ENCODE assay signal across 18 cellular contexts in the genomic region with DNA sequence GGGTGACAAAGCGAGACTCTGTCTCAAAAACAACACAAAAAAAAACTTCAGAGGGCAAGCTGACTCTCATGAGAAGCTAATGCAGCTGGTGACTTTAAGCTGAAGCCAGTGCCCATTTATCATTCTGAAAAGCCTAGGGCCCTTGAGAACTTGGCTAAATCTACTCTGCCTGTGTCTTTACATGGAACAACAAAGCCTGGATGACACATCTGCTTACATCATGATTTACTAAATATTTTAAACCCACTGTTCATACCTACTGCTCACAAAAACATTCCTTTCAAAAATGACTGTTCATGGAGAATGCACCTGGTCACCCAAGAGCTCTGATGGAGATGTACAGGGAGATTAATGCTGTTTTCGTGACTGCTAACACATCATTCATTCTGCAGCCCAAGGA. TPM values are rescaled to one million over a fixed set of nuclear protein-coding genes. Genes with fewer than 3 reads are reported as not detected.
DNase-seq lines count a peak whose midpoint lies in the region; ATAC-seq and TF ChIP-seq lines count a peak whose summit lies in the region.
"Had no signal": no experiment of that assay in that cellular context is flagged by ENCODE, and none has a peak within 500 bp of the region (broad histone marks: within the 10 kb centered on the region; RNA-seq: fewer than 3 reads in every experiment).

No MANE protein-coding gene starts in this region.

- H3K9me3 ChIP-seq in breast epithelium (no peaks in the 10 kb centered on the region), RWPE2 (ENCODE audit: severe bottlenecking) (no peaks in the 10 kb centered on the region)
- no peaks in the 10 kb centered on the region for H3K9me3 ChIP-seq in CD8-positive, alpha-beta memory T cell (ENCODE audit: low read length)
- H3K9me3 ChIP-seq: BE2C, Caco-2, HAP-1 had no signal

- no peak for TF ChIP-seq CTCF in MCF 10A (IDR thresholded peaks at IDR 0.05; ENCODE audit: unreplicated experiment)
- TF ChIP-seq CTCF in breast epithelium (IDR thresholded peaks at IDR 0.05): no peak
- no peak for TF ChIP-seq CTCF in RWPE2 (IDR thresholded peaks at IDR 0.05; ENCODE audit: poor library complexity, severe bottlenecking)
- TF ChIP-seq CTCF in epithelial cell of esophagus (IDR thresholded peaks at IDR 0.05; ENCODE audit: insufficient read depth, low read depth, low read length, missing control alignments): no peak
- TF ChIP-seq CTCF in type B pancreatic cell (conservative IDR thresholded peaks at IDR 0.05): no peak

- no peaks in the 10 kb centered on the region for H3K4me1 ChIP-seq in breast epithelium
- peaks cover under 1% of the 10 kb centered on the region for H3K4me1 ChIP-seq in RWPE2 (ENCODE audit: insufficient read depth, poor library complexity, severe bottlenecking)
- no peaks in the 10 kb centered on the region for H3K4me1 ChIP-seq in CD8-positive, alpha-beta memory T cell (ENCODE audit: insufficient read depth, low read length)
- H3K4me1 ChIP-seq: BE2C, Caco-2, HAP-1 had no signal

- H3K36me3 Mint-ChIP-seq in MCF 10A (ENCODE audit: insufficient read depth, unreplicated experiment) (peaks cover 11% of the 10 kb centered on the region), type B pancreatic cell (peaks cover 5% of the 10 kb centered on the region)
- H3K36me3 Mint-ChIP-seq in CD8-positive, alpha-beta memory T cell: peaks cover 0 to 8% (median 4%) of the 10 kb centered on the region in 3 donors

- H3K4me1 Mint-ChIP-seq in MCF 10A (ENCODE audit: insufficient read depth, unreplicated experiment) (no peaks in the 10 kb centered on the region), type B pancreatic cell (ENCODE audit: unreplicated experiment) (no peaks in the 10 kb centered on the region)
- H3K4me1 Mint-ChIP-seq in CD8-positive, alpha-beta memory T cell: peaks cover 0 to under 1% (median 0%) of the 10 kb centered on the region in 3 donors

- POLR2A ChIA-PET in MCF 10A (lab: Yijun Ruan, JAX): interaction anchor here (0.6 to 0.9 kb wide), 3 partner anchors 79 to 201 kb away, joined by 3 to 4 read pairs (median 3); no protein-coding TSS in a partner anchor
- POLR2A ChIA-PET in CD8-positive, alpha-beta memory T cell (lab: Charles Lee): no interaction called here

- no peaks in the 10 kb centered on the region for H3K27me3 ChIP-seq in breast epithelium
- no peaks in the 10 kb centered on the region for H3K27me3 ChIP-seq in RWPE2 (ENCODE audit: insufficient read depth, poor library complexity, severe bottlenecking)
- H3K27me3 ChIP-seq in CD8-positive, alpha-beta memory T cell (ENCODE audit: insufficient read depth, low read length, poor library complexity, severe bottlenecking): no peaks in the 10 kb centered on the region
- H3K27me3 ChIP-seq: BE2C had no signal

- no TSS peak for BruUV-seq in MCF 10A (replicated peaks; lab: Mats Ljungman, UMichigan)

- H3K36me3 ChIP-seq in breast epithelium (no peaks in the 10 kb centered on the region), RWPE2 (ENCODE audit: low read depth) (no peaks in the 10 kb centered on the region)
- no peaks in the 10 kb centered on the region for H3K36me3 ChIP-seq in CD8-positive, alpha-beta memory T cell (ENCODE audit: insufficient read depth, low read length)
- H3K36me3 ChIP-seq: BE2C, HAP-1 had no signal

- no peak overlapping the region for H3K4me3 Mint-ChIP-seq in MCF 10A (ENCODE audit: unreplicated experiment)
- H3K4me3 Mint-ChIP-seq in type B pancreatic cell: no peak overlapping the region
- H3K4me3 Mint-ChIP-seq in CD8-positive, alpha-beta memory T cell: no peak overlapping the region
- H3K4me3 Mint-ChIP-seq: CD4-positive, CD25-positive, alpha-beta regulatory T cell had no signal

- H3K27me3 Mint-ChIP-seq in MCF 10A (ENCODE audit: insufficient read depth, unreplicated experiment): no peaks in the 10 kb centered on the region
- no peaks in the 10 kb centered on the region for H3K27me3 Mint-ChIP-seq in type B pancreatic cell
- H3K27me3 Mint-ChIP-seq in CD8-positive, alpha-beta memory T cell: no peaks in the 10 kb centered on the region
- H3K27me3 Mint-ChIP-seq: CD4-positive, CD25-positive, alpha-beta regulatory T cell had no signal

- CTCF ChIA-PET in MCF 10A (lab: Yijun Ruan, JAX): interaction anchor here (0.6 to 2.3 kb wide), 4 partner anchors 14 to 340 kb away, joined by 3 to 16 read pairs (median 6); no protein-coding TSS in a partner anchor
- CTCF ChIA-PET in CD8-positive, alpha-beta memory T cell (lab: Charles Lee): no interaction called here

- H3K27ac Mint-ChIP-seq in MCF 10A (ENCODE audit: low read depth, unreplicated experiment): no peak overlapping the region
- H3K27ac Mint-ChIP-seq in type B pancreatic cell: peak overlapping the region; percentile 35
- H3K27ac Mint-ChIP-seq in CD8-positive, alpha-beta memory T cell: no peak overlapping the region
- H3K27ac Mint-ChIP-seq: CD4-positive, CD25-positive, alpha-beta regulatory T cell had no signal

- H3K27ac ChIP-seq in breast epithelium (no peak overlapping the region), RWPE2 (ENCODE audit: poor library complexity, severe bottlenecking) (no peak overlapping the region)
- H3K27ac ChIP-seq in CD8-positive, alpha-beta memory T cell (ENCODE audit: low read depth, low read length): no peak overlapping the region
- H3K27ac ChIP-seq: GM23248, HL-60 had no signal

- H3K4me3 ChIP-seq in breast epithelium (no peak overlapping the region), RWPE2 (ENCODE audit: severe bottlenecking) (no peak overlapping the region), epithelial cell of esophagus (ENCODE audit: low read length) (no peak overlapping the region)
- H3K4me3 ChIP-seq in CD8-positive, alpha-beta memory T cell (ENCODE audit: low read length): no peak overlapping the region
- H3K4me3 ChIP-seq: GM23248, HAP-1 had no signal

- DNase-seq in MCF 10A (ENCODE audit: unreplicated experiment) (peak; percentile 3), breast epithelium (ENCODE audit: low spot score in 2 of 2) (no peak), RWPE2 (ENCODE audit: low spot score) (no peak), epithelial cell of esophagus (ENCODE audit: low read depth) (peak; percentile 54), type B pancreatic cell (ENCODE audit: extremely low spot score, unreplicated experiment) (no peak), NCI-H2029 (lab: John Stamatoyannopoulos, UW) (no peak)
- DNase-seq in CD8-positive, alpha-beta memory T cell: no peak
- DNase-seq: ACHN; BE2C; C1 segment of cervical spinal cord; Caco-2; CD4-positive, CD25-positive, alpha-beta regulatory T cell; GM23248 had no signal

- intact Hi-C loops in MCF 10A (cut with micrococcal nuclease) (no loop called here), breast epithelium (cut with DNase I; ENCODE audit: low total_unique reads) (no loop called here)

- TF ChIP-seq POLR2A in breast epithelium (IDR thresholded peaks at IDR 0.05): no peak

- ATAC-seq in RWPE2 (ENCODE audit: low read depth) (peak; percentile 44; the same call in 1 of the 3 replicates), HG03571 (IDR thresholded peaks at IDR 0.05; ENCODE audit: unreplicated experiment) (no peak)

- H3K9me3 Mint-ChIP-seq in MCF 10A (ENCODE audit: unreplicated experiment) (no peaks in the 10 kb centered on the region), type B pancreatic cell (no peaks in the 10 kb centered on the region)
- H3K9me3 Mint-ChIP-seq in CD8-positive, alpha-beta memory T cell: no peaks in the 10 kb centered on the region
- H3K9me3 Mint-ChIP-seq: CD4-positive, CD25-positive, alpha-beta regulatory T cell had no signal

RNA-seq across cellular contexts. Expression of a gene that starts 6.1 kb away (rescaled TPM):
- total RNA-seq in MCF 10A (2022): not detected in 2 replicates
- not detected for total RNA-seq in breast epithelium
- total RNA-seq in type B pancreatic cell (ENCODE audit: low replicate concordance): 0.34 and 2.1 TPM in 2 replicates
- total RNA-seq in CD8-positive, alpha-beta memory T cell: not detected
- 0.47 TPM for polyA plus RNA-seq in CD8-positive, alpha-beta memory T cell
- total RNA-seq: Caco-2, GM23248, H4, HT1080 had no signal

RNA-seq across cellular contexts. Expression of a gene that starts 22.6 kb away (rescaled TPM):
- total RNA-seq in MCF 10A (2022) (155 and 209 TPM in 2 replicates), breast epithelium (100 to 1,000 TPM in 1 of 3 donors, 10 to 100 TPM in 2; 18.7 to 154 (median 93.4) TPM), type B pancreatic cell (ENCODE audit: low replicate concordance) (176 and 208 TPM in 2 replicates)
- total RNA-seq in CD8-positive, alpha-beta memory T cell: 100 to 1,000 TPM; 160 to 169 TPM
- polyA plus RNA-seq in CD8-positive, alpha-beta memory T cell: 795 TPM

RNA-seq across cellular contexts. Expression of a gene that starts 33.1 kb away (rescaled TPM):
- total RNA-seq in MCF 10A (2022): not detected in 2 replicates
- total RNA-seq in breast epithelium: 1 to 10 TPM; 1.4 to 5.9 (median 4.1) TPM
- total RNA-seq in type B pancreatic cell (ENCODE audit: low replicate concordance): not detected in 2 replicates
- under 1 TPM; 0.24 to 0.59 TPM for total RNA-seq in CD8-positive, alpha-beta memory T cell
- 0.09 TPM for polyA plus RNA-seq in CD8-positive, alpha-beta memory T cell
- total RNA-seq: Caco-2, GM23248, H4, HT1080 had no signal
- polyA plus RNA-seq: CD4-positive, CD25-positive, alpha-beta regulatory T cell; GM23248 had no signal

RNA-seq across cellular contexts. Expression of a gene that starts 46.0 kb away (rescaled TPM):
- total RNA-seq in MCF 10A (2022) (7.5 and 11.1 TPM in 2 replicates), breast epithelium (1 to 10 TPM in 2 of 3 donors, under 1 TPM in 1; 0.32 to 3.5 (median 2.6) TPM), type B pancreatic cell (ENCODE audit: low replicate concordance) (13.5 and 15.5 TPM in 2 replicates)
- total RNA-seq in CD8-positive, alpha-beta memory T cell: 1 to 10 TPM; 7.7 to 8.1 TPM
- polyA plus RNA-seq in CD8-positive, alpha-beta memory T cell: 1.4 TPM
- total RNA-seq: GM23248 had no signal

RNA-seq across cellular contexts. Expression of a gene that starts 54.1 kb away (rescaled TPM):
- total RNA-seq in MCF 10A (2022) (not detected in 2 replicates), breast epithelium (1 to 10 TPM in 2 of 3 donors, not detected in 1; 1.5 to 3.6 TPM), type B pancreatic cell (ENCODE audit: low replicate concordance) (3.9 and 10.5 TPM in 2 replicates)
- 1 to 10 TPM; 1.3 to 1.8 TPM for total RNA-seq in CD8-positive, alpha-beta memory T cell
- polyA plus RNA-seq in CD8-positive, alpha-beta memory T cell: 1.6 TPM
- total RNA-seq: GM23248, H4, HT1080 had no signal

Comparison
In these comparisons a context has a peak if more than half of its experiments do, and no peak if none do; other contexts are left out.
1. DNase-seq: peak in MCF 10A (single experiment) and epithelial cell of esophagus (single experiment); none in breast epithelium (0 of 2), RWPE2 (single experiment), type B pancreatic cell (single experiment), CD8-positive, alpha-beta memory T cell (0 of 5) and NCI-H2029 (single experiment).